ENCODE assay signal across 19 cellular contexts in genomic region chr6:67112120-67112519, GRCh38.
DNase-seq lines count a peak whose midpoint lies in the region; ATAC-seq and TF ChIP-seq lines count a peak whose summit lies in the region.
"Had no signal": no experiment of that assay in that cellular context is flagged by ENCODE, and none has a peak within 500 bp of the region (broad histone marks: within the 10 kb centered on the region; RNA-seq: fewer than 3 reads in every experiment).

No MANE protein-coding gene starts in this region.

- no peak for TF ChIP-seq CTCF in fibroblast of pulmonary artery (IDR thresholded peaks at IDR 0.05; ENCODE audit: low read length, missing control alignments)

- H4K20me1 ChIP-seq in Karpas-422 (ENCODE audit: insufficient read depth, low read depth, low read length) = no peaks in the 10 kb centered on the region

- H3K4me2 ChIP-seq in Karpas-422 (ENCODE audit: low read depth, low read length, poor library complexity, severe bottlenecking) = no peak overlapping the region
- H3K4me2 ChIP-seq: SK-N-SH had no signal

- no peak overlapping the region for H3K9ac ChIP-seq in Karpas-422 (ENCODE audit: low read length)
- H3K9ac ChIP-seq in SK-N-MC (ENCODE audit: insufficient read length) = peak overlapping the region; percentile 32
- H3K9ac ChIP-seq: SK-N-SH had no signal

- peak overlapping the region; percentile 52 for H3K4me3 ChIP-seq in ACC112 (ENCODE audit: low read depth, low read length)
- H3K4me3 ChIP-seq in Karpas-422 (ENCODE audit: low read length) = no peak overlapping the region
- peak overlapping the region; percentile 51; the same call in 1 of the 2 replicates for H3K4me3 ChIP-seq in SK-N-MC
- H3K4me3 ChIP-seq in fibroblast of pulmonary artery (replicated peaks; ENCODE audit: low read depth, low read length) = no peak overlapping the region
- H3K4me3 ChIP-seq: MG63 had no signal

- H3K9me3 ChIP-seq in Karpas-422 (ENCODE audit: low read length) (no peaks in the 10 kb centered on the region), SK-N-MC (ENCODE audit: low read depth, low read length) (no peaks in the 10 kb centered on the region)
- H3K9me3 ChIP-seq: MG63, SK-N-SH had no signal

- H3K27ac ChIP-seq in ACC112 (ENCODE audit: low read depth, low read length) = no peak overlapping the region
- H3K27ac ChIP-seq in Karpas-422 (ENCODE audit: low read length) = no peak overlapping the region
- H3K27ac ChIP-seq in SK-N-MC = peak overlapping the region; percentile 42; the same call in 1 of the 2 replicates

- no peaks in the 10 kb centered on the region for H3K9me2 ChIP-seq in Karpas-422 (replicated peaks; ENCODE audit: insufficient read depth, low read length)
- H3K9me2 ChIP-seq: SK-N-SH had no signal

- peak overlapping the region; percentile 23 for H2AFZ ChIP-seq in ACC112 (ENCODE audit: low read length, unreplicated experiment)
- peak overlapping the region; percentile 7; the same call in 1 of the 2 replicates for H2AFZ ChIP-seq in Karpas-422 (ENCODE audit: low read length)

- ATAC-seq in left colon = no peak
- ATAC-seq: HCT116, PC-3, T-cell had no signal

- H3K27me3 ChIP-seq in ACC112 (ENCODE audit: insufficient read depth, low read length) (no peaks in the 10 kb centered on the region), Karpas-422 (ENCODE audit: low read length) (no peaks in the 10 kb centered on the region)
- H3K27me3 ChIP-seq: MG63 had no signal

- H3K36me3 ChIP-seq in ACC112 (ENCODE audit: insufficient read depth, low read length) = no peaks in the 10 kb centered on the region
- no peaks in the 10 kb centered on the region for H3K36me3 ChIP-seq in Karpas-422 (ENCODE audit: insufficient read depth, low read length)
- no peaks in the 10 kb centered on the region for H3K36me3 ChIP-seq in SK-N-MC (ENCODE audit: insufficient read depth, low read length)
- H3K36me3 ChIP-seq: MG63 had no signal

- intact Hi-C loops in left colon (cut with DNase I, micrococcal nuclease) = no loop called here

- no peaks in the 10 kb centered on the region for H3K4me1 ChIP-seq in ACC112 (ENCODE audit: control insufficient read depth, insufficient read depth, low read length, unreplicated experiment)
- peaks cover 4% of the 10 kb centered on the region; the same call in 1 of the 2 replicates for H3K4me1 ChIP-seq in Karpas-422 (ENCODE audit: low read length)

- DNase-seq in Karpas-422 (peak; percentile 15), SK-N-MC (ENCODE audit: low read depth, low spot score) (no peak), fibroblast of pulmonary artery (ENCODE audit: low read depth) (peak; percentile 12), left colon (no peak)
- DNase-seq in activated CD4-positive, alpha-beta T cell treated with anti-CD3 and anti-CD28 coated beads for 48 hours = no peak
- no peak for DNase-seq in activated T-cell treated with anti-CD3 and anti-CD28 coated beads, Interleukin-2, amount 50 U/mL, for 48 hours
- DNase-seq in activated CD8-positive, alpha-beta memory T cell treated with anti-CD3 and anti-CD28 coated beads, Interleukin-2, amount 50 U/mL, for 48 hours = no peak
- DNase-seq: CD4-positive, alpha-beta memory T cell; KBM-7; MG63; NCI-H1092 treated with DMSO at 0.1 percent for 48 hours; NCI-H2081 treated with DMSO at 0.1 percent for 48 hours; NCI-H226; NCI-H524 treated with DMSO at 0.1 percent for 48 hours; PC-3; SK-N-SH; T-cell had no signal

- H3K79me2 ChIP-seq in ACC112 (ENCODE audit: control insufficient read depth, insufficient read depth, low read length, unreplicated experiment) (no peaks in the 10 kb centered on the region), Karpas-422 (ENCODE audit: low read length) (no peaks in the 10 kb centered on the region)

Comparison
In these comparisons a context has a peak if more than half of its experiments do, and no peak if none do; other contexts are left out.
1. H3K4me3 ChIP-seq: peak in ACC112 (single experiment) and SK-N-MC (single experiment); none in Karpas-422 (single experiment) and fibroblast of pulmonary artery (single experiment).
2. DNase-seq: peak in Karpas-422 (single experiment) and fibroblast of pulmonary artery (single experiment); none in SK-N-MC (single experiment), activated CD4-positive, alpha-beta T cell treated with anti-CD3 and anti-CD28 coated beads for 48 hours (single experiment), activated T-cell treated with anti-CD3 and anti-CD28 coated beads, Interleukin-2, amount 50 U/mL, for 48 hours (0 of 2), left colon (0 of 2) and activated CD8-positive, alpha-beta memory T cell treated with anti-CD3 and anti-CD28 coated beads, Interleukin-2, amount 50 U/mL, for 48 hours (single experiment).